In genomic region chr1:205672395-205672889, GRCh38 we compare ENCODE assay signal across 15 cellular contexts. TPM values are rescaled to one million over a fixed set of nuclear protein-coding genes. Genes with fewer than 3 reads are reported as not detected.
A peak's percentile ranks its signal among the peaks of the same experiment; 100 is the strongest.
DNase-seq lines count a peak whose midpoint lies in the region; ATAC-seq and TF ChIP-seq lines count a peak whose summit lies in the region.
"Had no signal": no experiment of that assay in that cellular context is flagged by ENCODE, and none has a peak within 500 bp of the region (broad histone marks: within the 10 kb centered on the region; RNA-seq: fewer than 3 reads in every experiment).

No MANE protein-coding gene starts in this region.

- H3K36me3 Mint-ChIP-seq in GM23338 (ENCODE audit: low read depth), result no peaks in the 10 kb centered on the region
- H3K36me3 Mint-ChIP-seq in nephron (ENCODE audit: low read depth), result no peaks in the 10 kb centered on the region
- no peaks in the 10 kb centered on the region for H3K36me3 Mint-ChIP-seq in activated CD4-positive, alpha-beta memory T cell treated with anti-CD3 and anti-CD28 coated beads for 36 hours
- H3K36me3 Mint-ChIP-seq: activated naive CD8-positive, alpha-beta T cell had no signal

- H3K4me1 ChIP-seq in GM23338 (ENCODE audit: insufficient read depth) (peaks cover 57% of the 10 kb centered on the region), RWPE2 (ENCODE audit: insufficient read depth, poor library complexity, severe bottlenecking) (peaks cover 8% of the 10 kb centered on the region)
- H3K4me1 ChIP-seq: upper lobe of right lung had no signal

- no peaks in the 10 kb centered on the region for H3K9me3 ChIP-seq in RWPE2 (ENCODE audit: severe bottlenecking)
- H3K9me3 ChIP-seq: upper lobe of right lung had no signal

- POLR2A ChIA-PET in activated CD4-positive, alpha-beta memory T cell treated with anti-CD3 and anti-CD28 coated beads for 36 hours (lab: Charles Lee), result no interaction called here

- peaks cover 71% of the 10 kb centered on the region for H3K4me1 Mint-ChIP-seq in GM23338
- peaks cover 78% of the 10 kb centered on the region for H3K4me1 Mint-ChIP-seq in nephron
- peaks cover 3% of the 10 kb centered on the region for H3K4me1 Mint-ChIP-seq in activated CD4-positive, alpha-beta memory T cell treated with anti-CD3 and anti-CD28 coated beads for 36 hours (ENCODE audit: low read depth)

- intact Hi-C loops in activated CD4-positive, alpha-beta memory T cell treated with anti-CD3 and anti-CD28 coated beads for 36 hours (cut with micrococcal nuclease), result no loop called here

- H3K27ac ChIP-seq in GM23338 (ENCODE audit: low read depth), result peak overlapping the region; percentile 62
- no peak overlapping the region for H3K27ac ChIP-seq in RWPE2 (ENCODE audit: poor library complexity, severe bottlenecking)
- H3K27ac ChIP-seq: upper lobe of right lung had no signal

- H3K4me3 ChIP-seq in GM23338 (no peak overlapping the region), RWPE2 (ENCODE audit: severe bottlenecking) (no peak overlapping the region), epithelial cell of esophagus (ENCODE audit: low read length) (no peak overlapping the region)
- H3K4me3 ChIP-seq: upper lobe of right lung had no signal

- H2AFZ ChIP-seq in GM23338, result no peak overlapping the region

- no peak for TF ChIP-seq CTCF in GM23338 (conservative IDR thresholded peaks at IDR 0.05; ENCODE audit: low read depth in 2 of 2)
- TF ChIP-seq CTCF in RWPE2 (IDR thresholded peaks at IDR 0.05; ENCODE audit: poor library complexity, severe bottlenecking), result peak; percentile 22
- TF ChIP-seq CTCF in epithelial cell of esophagus (IDR thresholded peaks at IDR 0.05; ENCODE audit: insufficient read depth, low read depth, low read length, missing control alignments), result no peak
- TF ChIP-seq CTCF in nephron (IDR thresholded peaks at IDR 0.05; ENCODE audit: unreplicated experiment in 3 of 3), result peak in 1 of 3 experiments; percentile 14

- no peak for DNase-seq in GM23338 (ENCODE audit: low spot score)
- DNase-seq in RWPE2 (ENCODE audit: low spot score), result no peak
- peak; percentile 12 for DNase-seq in epithelial cell of esophagus (ENCODE audit: low read depth)
- no peak for DNase-seq in germinal center (ENCODE audit: low spot score)
- DNase-seq in activated CD4-positive, alpha-beta memory T cell treated with anti-CD3 and anti-CD28 coated beads for 36 hours, result no peak
- DNase-seq: activated CD4-positive, CD25-positive, alpha-beta regulatory T cell treated with anti-CD3 and anti-CD28 coated beads, Interleukin-2, amount 50 U/mL, for 72 hours; activated T-cell treated with anti-CD3 and anti-CD28 coated beads for 4 hours; hypothalamus; NCI-H1092 treated with DMSO at 0.1 percent for 48 hours; NCI-H345; upper lobe of right lung had no signal

- peaks cover 45% of the 10 kb centered on the region for H3K79me2 ChIP-seq in GM23338 (replicated peaks; ENCODE audit: insufficient read depth)

- CTCF ChIA-PET in activated CD4-positive, alpha-beta memory T cell treated with anti-CD3 and anti-CD28 coated beads for 36 hours (lab: Charles Lee), result no interaction called here

- peak overlapping the region; percentile 56 for H3K4me2 ChIP-seq in GM23338

- H3K9me3 Mint-ChIP-seq in GM23338 (no peaks in the 10 kb centered on the region), nephron (no peaks in the 10 kb centered on the region)
- no peaks in the 10 kb centered on the region for H3K9me3 Mint-ChIP-seq in activated CD4-positive, alpha-beta memory T cell treated with anti-CD3 and anti-CD28 coated beads for 36 hours

- H3K36me3 ChIP-seq in GM23338 (ENCODE audit: insufficient read depth) (no peaks in the 10 kb centered on the region), RWPE2 (ENCODE audit: low read depth) (no peaks in the 10 kb centered on the region)
- H3K36me3 ChIP-seq: upper lobe of right lung had no signal

- H3K4me3 Mint-ChIP-seq in GM23338, result peak overlapping the region; percentile 62
- peak overlapping the region in 1 of 3 experiments; percentile 17 for H3K4me3 Mint-ChIP-seq in nephron
- no peak overlapping the region for H3K4me3 Mint-ChIP-seq in activated CD4-positive, alpha-beta memory T cell treated with anti-CD3 and anti-CD28 coated beads for 36 hours
- H3K4me3 Mint-ChIP-seq: activated naive CD8-positive, alpha-beta T cell had no signal

- peaks cover 4% of the 10 kb centered on the region; the same call in 1 of the 2 replicates for H4K20me1 ChIP-seq in GM23338 (replicated peaks; ENCODE audit: insufficient read depth)

- H3K27me3 ChIP-seq in GM23338 (ENCODE audit: insufficient read depth), result no peaks in the 10 kb centered on the region
- H3K27me3 ChIP-seq in RWPE2 (ENCODE audit: insufficient read depth, poor library complexity, severe bottlenecking), result no peaks in the 10 kb centered on the region
- H3K27me3 ChIP-seq: upper lobe of right lung had no signal

- no peaks in the 10 kb centered on the region for H3F3A ChIP-seq in GM23338 (replicated peaks; ENCODE audit: low read depth)

- H3K9me2 ChIP-seq in GM23338 (ENCODE audit: insufficient read depth), result no peaks in the 10 kb centered on the region

- peak overlapping the region; percentile 96 for H3K27ac Mint-ChIP-seq in GM23338
- peak overlapping the region; percentile 89 to 94 (median 92) for H3K27ac Mint-ChIP-seq in nephron
- no peak overlapping the region for H3K27ac Mint-ChIP-seq in activated CD4-positive, alpha-beta memory T cell treated with anti-CD3 and anti-CD28 coated beads for 36 hours
- H3K27ac Mint-ChIP-seq: activated naive CD8-positive, alpha-beta T cell had no signal

- H3K27me3 Mint-ChIP-seq in GM23338 (ENCODE audit: insufficient read depth, low read depth, poor library complexity) (peaks cover 16% of the 10 kb centered on the region), nephron (ENCODE audit: low read depth) (peaks cover 18% of the 10 kb centered on the region)
- peaks cover 16% of the 10 kb centered on the region for H3K27me3 Mint-ChIP-seq in activated CD4-positive, alpha-beta memory T cell treated with anti-CD3 and anti-CD28 coated beads for 36 hours

- no peak for ATAC-seq in GM23338
- no peak for ATAC-seq in RWPE2 (ENCODE audit: low read depth)
- ATAC-seq in GM19023 (IDR thresholded peaks at IDR 0.05; ENCODE audit: unreplicated experiment), result no peak
- no peak for ATAC-seq in GM18867 (IDR thresholded peaks at IDR 0.05; ENCODE audit: unreplicated experiment)

TF ChIP-seq in GM23338, 12 proteins besides CTCF, POLR2A, EP300 and RAD21 (continues in another document):
- TF ChIP-seq, protein P1, sequence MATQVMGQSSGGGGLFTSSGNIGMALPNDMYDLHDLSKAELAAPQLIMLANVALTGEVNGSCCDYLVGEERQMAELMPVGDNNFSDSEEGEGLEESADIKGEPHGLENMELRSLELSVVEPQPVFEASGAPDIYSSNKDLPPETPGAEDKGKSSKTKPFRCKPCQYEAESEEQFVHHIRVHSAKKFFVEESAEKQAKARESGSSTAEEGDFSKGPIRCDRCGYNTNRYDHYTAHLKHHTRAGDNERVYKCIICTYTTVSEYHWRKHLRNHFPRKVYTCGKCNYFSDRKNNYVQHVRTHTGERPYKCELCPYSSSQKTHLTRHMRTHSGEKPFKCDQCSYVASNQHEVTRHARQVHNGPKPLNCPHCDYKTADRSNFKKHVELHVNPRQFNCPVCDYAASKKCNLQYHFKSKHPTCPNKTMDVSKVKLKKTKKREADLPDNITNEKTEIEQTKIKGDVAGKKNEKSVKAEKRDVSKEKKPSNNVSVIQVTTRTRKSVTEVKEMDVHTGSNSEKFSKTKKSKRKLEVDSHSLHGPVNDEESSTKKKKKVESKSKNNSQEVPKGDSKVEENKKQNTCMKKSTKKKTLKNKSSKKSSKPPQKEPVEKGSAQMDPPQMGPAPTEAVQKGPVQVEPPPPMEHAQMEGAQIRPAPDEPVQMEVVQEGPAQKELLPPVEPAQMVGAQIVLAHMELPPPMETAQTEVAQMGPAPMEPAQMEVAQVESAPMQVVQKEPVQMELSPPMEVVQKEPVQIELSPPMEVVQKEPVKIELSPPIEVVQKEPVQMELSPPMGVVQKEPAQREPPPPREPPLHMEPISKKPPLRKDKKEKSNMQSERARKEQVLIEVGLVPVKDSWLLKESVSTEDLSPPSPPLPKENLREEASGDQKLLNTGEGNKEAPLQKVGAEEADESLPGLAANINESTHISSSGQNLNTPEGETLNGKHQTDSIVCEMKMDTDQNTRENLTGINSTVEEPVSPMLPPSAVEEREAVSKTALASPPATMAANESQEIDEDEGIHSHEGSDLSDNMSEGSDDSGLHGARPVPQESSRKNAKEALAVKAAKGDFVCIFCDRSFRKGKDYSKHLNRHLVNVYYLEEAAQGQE (IDR thresholded peaks at IDR 0.05; ENCODE audit: unreplicated experiment), result no peak
- no peak for TF ChIP-seq POLR2AphosphoS5 (IDR thresholded peaks at IDR 0.05; ENCODE audit: low read depth)
- TF ChIP-seq EZH2phosphoT487 (IDR thresholded peaks at IDR 0.05; ENCODE audit: unreplicated experiment), result no peak
- TF ChIP-seq NANOG (IDR thresholded peaks at IDR 0.05; ENCODE audit: borderline replicate concordance), result no peak
- TF ChIP-seq EZH2 (IDR thresholded peaks at IDR 0.05; ENCODE audit: low read depth, unreplicated experiment), result no peak
- TF ChIP-seq ETS1 (IDR thresholded peaks at IDR 0.05), result no peak
- TF ChIP-seq STAT1 (IDR thresholded peaks at IDR 0.05; ENCODE audit: unreplicated experiment), result no peak
- TF ChIP-seq JUNB (IDR thresholded peaks at IDR 0.05; ENCODE audit: unreplicated experiment), result no peak
- no peak for TF ChIP-seq ZNF114 (CRISPR knock-in tag; IDR thresholded peaks at IDR 0.05)

RNA-seq across cellular contexts. Expression of gene SLC45A3, which starts 7.9 kb away (rescaled TPM):
- 14.4 and 16.0 TPM in 2 replicates for total RNA-seq in GM23338 (2014; rRNA removed; shearing (Covaris generic))
- 4.6 and 4.7 TPM in 2 replicates for polyA plus RNA-seq in GM23338 (2016; fragmentation: Nextera tagmentation; extraction: Ambion mirVana)
- under 1 TPM; 0.55 to 0.56 TPM for total RNA-seq in activated CD4-positive, alpha-beta memory T cell treated with anti-CD3 and anti-CD28 coated beads for 36 hours

RNA-seq across cellular contexts. Expression of gene ELK4, which starts 40.6 kb away (rescaled TPM):
- 19.1 and 19.7 TPM in 2 replicates for total RNA-seq in GM23338 (2014; rRNA removed; shearing (Covaris generic))
- polyA plus RNA-seq in GM23338 (2016; fragmentation: Nextera tagmentation; extraction: Ambion mirVana), result 5.1 and 5.2 TPM in 2 replicates
- total RNA-seq in activated CD4-positive, alpha-beta memory T cell treated with anti-CD3 and anti-CD28 coated beads for 36 hours, result 10 to 100 TPM; 60.7 to 65.8 TPM
